In the genomic region with DNA sequence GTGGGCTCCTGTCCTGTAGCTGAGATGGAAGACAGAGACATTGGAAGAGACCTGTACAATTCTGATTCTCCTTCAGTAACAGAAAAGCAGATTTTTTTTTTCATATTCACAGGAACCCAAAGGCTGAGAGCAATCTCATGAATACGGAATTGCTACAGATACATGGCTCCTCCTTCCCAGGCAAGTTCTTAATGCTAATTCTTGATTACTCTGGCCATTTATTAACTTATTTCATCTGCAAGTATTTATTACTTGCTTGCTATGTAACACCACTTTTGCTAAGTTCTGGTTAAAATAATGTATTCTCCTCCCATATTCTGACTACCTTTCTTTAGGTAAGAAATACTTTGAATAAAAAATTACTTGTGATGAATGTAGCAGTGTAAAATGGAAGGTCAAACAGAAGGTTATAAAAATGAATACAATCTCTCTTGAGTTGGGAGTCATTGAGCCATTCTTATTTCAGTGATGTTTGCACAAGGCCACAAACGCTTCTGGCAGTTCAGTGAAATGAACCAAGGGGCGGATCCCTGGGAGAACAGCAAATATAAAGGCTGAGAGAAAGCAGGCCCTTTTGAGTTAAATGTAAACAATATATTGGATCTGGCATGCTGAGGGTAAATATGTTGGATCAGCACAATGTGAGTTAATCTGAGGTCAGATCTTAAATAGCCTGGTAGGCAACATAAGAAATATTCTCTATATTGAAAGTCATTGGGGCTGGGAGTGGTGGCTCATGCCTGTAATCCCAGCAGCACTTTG, we compare ENCODE assay signal across 15 cellular contexts. TPM values are rescaled to one million over a fixed set of nuclear protein-coding genes. Genes with fewer than 3 reads are reported as not detected.
DNase-seq lines count a peak whose midpoint lies in the region; ATAC-seq, FAIRE-seq and TF ChIP-seq lines count a peak whose summit lies in the region.
"Had no signal": no experiment of that assay in that cellular context is flagged by ENCODE, and none has a peak within 500 bp of the region (broad histone marks: within the 10 kb centered on the region; RNA-seq: fewer than 3 reads in every experiment).

No MANE protein-coding gene starts in this region.

- H3K4me1 ChIP-seq in A549 = peaks cover 13% of the 10 kb centered on the region

- TF ChIP-seq POLR2A in A549 (IDR thresholded peaks at IDR 0.05; ENCODE audit: low read length) = no peak

- intact Hi-C loops in left colon (cut with DNase I, micrococcal nuclease) = no loop called here

- TF ChIP-seq EP300 in A549 (IDR thresholded peaks at IDR 0.05) = no peak

- FAIRE-seq in A549 (lab: Jason Lieb, UNC) = no peak
- FAIRE-seq: urothelium cell line had no signal

- H3K27ac ChIP-seq in A549 = no peak overlapping the region
- H3K27ac ChIP-seq: skin epidermis had no signal

- no peak overlapping the region for H3K4me3 ChIP-seq in A549
- H3K4me3 ChIP-seq: skin epidermis had no signal

- peak overlapping the region; percentile 38; the same call in 1 of the 3 replicates for H3K4me2 ChIP-seq in A549

- CTCF ChIA-PET in A549 (lab: Yijun Ruan, JAX) = no interaction called here

- no peak for TF ChIP-seq RAD21 in A549 (conservative IDR thresholded peaks at IDR 0.05 in 1 of 2, IDR thresholded peaks at IDR 0.05 in 1 of 2)

- TF ChIP-seq CTCF in A549 (IDR thresholded peaks at IDR 0.05) = no peak

- 5% methylated on average over 3 of the region's 3 CpGs for WGBS in A549 (ENCODE audit: missing lambda C conversion rate)

- ATAC-seq in A549 = peak; percentile 82 to 98
- peak; percentile 98 for ATAC-seq in left colon
- no peak for ATAC-seq in GM19397 (IDR thresholded peaks at IDR 0.05; ENCODE audit: unreplicated experiment)
- ATAC-seq: natural killer cell had no signal

- H3K9me3 ChIP-seq in A549 = no peaks in the 10 kb centered on the region

- POLR2A ChIA-PET in A549 (lab: Yijun Ruan, JAX) = no interaction called here

- DNase-seq in A549 (ENCODE audit: low read depth in 1 of 2, low spot score in 1 of 2) (peak in 1 of 2 experiments; percentile 85), NCI-H1105 treated with DMSO at 0.1 percent for 48 hours (lab: John Stamatoyannopoulos, UW) (peak; percentile 85), NCI-H774 (lab: John Stamatoyannopoulos, UW) (peak; percentile 99), left colon (peak; percentile 27 to 48), amniotic stem cell (lab: John Stamatoyannopoulos, UW) (no peak), 8988T (no peak), GOT3 (lab: John Stamatoyannopoulos, UW) (no peak)
- DNase-seq: activated CD4-positive, alpha-beta T cell treated with anti-CD3 and anti-CD28 coated beads, Interleukin-2, amount 50 U/mL, for 4 hours; immature natural killer cell; natural killer cell had no signal

TF ChIP-seq in A549, 52 proteins besides CTCF, POLR2A, EP300 and RAD21:
- peak; percentile 56; the same call in 1 of the 2 replicates for TF ChIP-seq ESRRA (IDR thresholded peaks at IDR 0.05; ENCODE audit: borderline replicate concordance, low read length)
- peak; percentile 99 for TF ChIP-seq MAFK (IDR thresholded peaks at IDR 0.05; ENCODE audit: partially characterized antibody)
- TF ChIP-seq ZFP36 (IDR thresholded peaks at IDR 0.05; ENCODE audit: borderline replicate concordance, partially characterized antibody) = peak; percentile 37
- TF ChIP-seq, protein P1, sequence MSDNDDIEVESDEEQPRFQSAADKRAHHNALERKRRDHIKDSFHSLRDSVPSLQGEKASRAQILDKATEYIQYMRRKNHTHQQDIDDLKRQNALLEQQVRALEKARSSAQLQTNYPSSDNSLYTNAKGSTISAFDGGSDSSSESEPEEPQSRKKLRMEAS (IDR thresholded peaks at IDR 0.05) = 0 out of 2 replicates have a peak, but pooled peaks have one; percentile 28
- TF ChIP-seq, protein P2, sequence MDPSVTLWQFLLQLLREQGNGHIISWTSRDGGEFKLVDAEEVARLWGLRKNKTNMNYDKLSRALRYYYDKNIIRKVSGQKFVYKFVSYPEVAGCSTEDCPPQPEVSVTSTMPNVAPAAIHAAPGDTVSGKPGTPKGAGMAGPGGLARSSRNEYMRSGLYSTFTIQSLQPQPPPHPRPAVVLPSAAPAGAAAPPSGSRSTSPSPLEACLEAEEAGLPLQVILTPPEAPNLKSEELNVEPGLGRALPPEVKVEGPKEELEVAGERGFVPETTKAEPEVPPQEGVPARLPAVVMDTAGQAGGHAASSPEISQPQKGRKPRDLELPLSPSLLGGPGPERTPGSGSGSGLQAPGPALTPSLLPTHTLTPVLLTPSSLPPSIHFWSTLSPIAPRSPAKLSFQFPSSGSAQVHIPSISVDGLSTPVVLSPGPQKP (IDR thresholded peaks at IDR 0.05; ENCODE audit: low read depth, low read length) = no peak
- peak; percentile 93 for TF ChIP-seq GATA3 (IDR thresholded peaks at IDR 0.05; ENCODE audit: borderline replicate concordance)
- no peak for TF ChIP-seq TFCP2L1 (CRISPR knock-in tag; IDR thresholded peaks at IDR 0.05)
- TF ChIP-seq CEBPB (IDR thresholded peaks at IDR 0.05) = 0 out of 4 replicates have a peak, but pooled peaks of 1 of the 2 experiments have one; percentile 10

RNA-seq across cellular contexts. Expression of a gene that starts 37.6 kb away (rescaled TPM):
- polyA plus RNA-seq in A549 (2011; rRNA removed) (not detected in 2 replicates), A549 (2017; fragmentation: RNase III; extraction: RNeasy Plus Mini Kit Qiagen cat#74134 plus additional on column Dnase treatment) (not detected in 3 replicates)
- not detected in 2 replicates for polyA plus RNA-seq in A549 (2012; cell fraction: cytosol; rRNA removed)
- not detected in 2 replicates for polyA plus RNA-seq in A549 (2012; cell fraction: nucleus; rRNA removed)
- polyA minus RNA-seq in A549 (2011; rRNA and poly(A)+ RNA removed) = not detected in 2 replicates
- not detected for total RNA-seq in left colon
- total RNA-seq: fibroblast of lung, LHCN-M2, natural killer cell had no signal
- polyA plus RNA-seq: fibroblast of lung had no signal

Comparison
In these comparisons a context has a peak if more than half of its experiments do, and no peak if none do; other contexts are left out.
1. DNase-seq: peak in NCI-H1105 treated with DMSO at 0.1 percent for 48 hours (single experiment), NCI-H774 (single experiment) and left colon (2 of 2); none in amniotic stem cell (single experiment), 8988T (single experiment) and GOT3 (single experiment).